ENCODE assay signal across 8 cellular contexts in the genomic region with DNA sequence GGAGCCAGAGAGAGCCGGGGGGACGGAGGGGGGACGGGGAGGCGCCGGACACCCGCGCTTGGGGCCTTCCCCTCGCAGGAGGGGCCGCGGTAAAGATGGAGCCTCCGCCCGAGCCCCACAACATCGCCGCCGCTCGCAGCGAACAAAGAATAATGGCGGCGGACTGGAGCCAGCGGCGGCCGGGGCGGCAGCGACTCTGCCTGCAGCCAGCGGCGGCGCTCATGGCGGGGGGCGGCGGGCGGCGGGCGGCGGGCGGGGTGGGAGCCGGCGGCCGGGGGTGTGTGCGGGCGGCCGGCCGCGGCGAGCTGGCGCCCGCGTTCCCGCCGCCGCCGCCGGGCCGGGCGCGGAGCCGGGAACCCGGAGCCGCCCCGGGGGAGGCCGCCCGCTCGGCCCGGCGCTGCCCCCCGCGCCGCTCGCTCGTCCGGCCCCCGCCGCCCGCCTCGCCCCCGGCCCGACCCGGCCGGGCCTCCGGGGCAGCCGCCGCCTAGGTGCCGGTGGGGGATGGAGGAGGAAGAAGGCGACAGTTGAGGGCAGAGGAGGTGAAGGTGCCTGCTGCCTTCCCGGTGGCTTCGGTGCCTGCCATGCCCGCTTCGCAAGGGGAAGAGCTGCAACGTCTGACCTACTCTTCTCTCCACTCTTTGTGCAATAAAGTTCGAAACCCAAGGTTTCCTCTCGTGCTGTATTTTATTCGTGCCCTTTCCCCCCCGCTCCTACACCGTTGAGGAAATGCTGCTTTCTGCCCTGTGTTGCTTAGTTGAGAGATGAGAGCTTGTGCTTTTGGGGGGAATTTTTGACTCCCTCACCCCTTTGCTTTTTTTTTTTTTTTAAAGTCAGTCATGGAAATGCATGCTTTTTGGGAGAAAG. TPM values are rescaled to one million over a fixed set of nuclear protein-coding genes. Genes with fewer than 3 reads are reported as not detected.
DNase-seq lines count a peak whose midpoint lies in the region; ATAC-seq, FAIRE-seq and TF ChIP-seq lines count a peak whose summit lies in the region.

No MANE protein-coding gene starts in this region.

- no peak for TF ChIP-seq RAD21 in K562 (CRISPR knock-in tag; conservative IDR thresholded peaks at IDR 0.05 in 1 of 2, IDR thresholded peaks at IDR 0.05 in 1 of 2)

- H4K20me1 ChIP-seq in K562 (replicated peaks; ENCODE audit: control insufficient read depth, insufficient read depth, low read length), result no peaks in the 10 kb centered on the region

- peaks cover 10 to 21% of the 10 kb centered on the region in 2 experiments; a peak in 4 of 5 replicates for H3K4me1 ChIP-seq in K562 (replicated peaks in 1 of 2; ENCODE audit: control insufficient read depth in 2 of 2, insufficient read depth in 2 of 2, low read length in 2 of 2)
- peaks cover 46 to 84% (median 61%) of the 10 kb centered on the region in 6 donors for H3K4me1 ChIP-seq in spleen

- peak overlapping the region; percentile 85 to 98 for H3K9ac ChIP-seq in K562 (ENCODE audit: insufficient read depth in 1 of 2, low read depth in 2 of 2, low read length in 2 of 2)

- no peaks in the 10 kb centered on the region for H3K9me1 ChIP-seq in K562 (ENCODE audit: control insufficient read depth, insufficient read depth, low read length)

- peak overlapping the region; percentile 89 for H3K4me2 ChIP-seq in K562 (ENCODE audit: insufficient read depth, low read length)

- CTCF ChIA-PET in K562 (lab: Yijun Ruan, JAX; ENCODE audit: low intra/inter-chr PET ratio), result no interaction called here

- peak overlapping the region; percentile 74 for H3K4me3 ChIP-seq in K562
- peak overlapping the region; percentile 48 to 89 (median 64) for H3K4me3 ChIP-seq in spleen

- in situ Hi-C loops in K562 (cut with MboI), result no loop called here

- peak; percentile 4 for ATAC-seq in GM19351 (IDR thresholded peaks at IDR 0.05; ENCODE audit: unreplicated experiment)
- no peak for ATAC-seq in K562

- no peak for TF ChIP-seq EP300 in K562 (IDR thresholded peaks at IDR 0.05; ENCODE audit: low read length)

- peaks cover 70% of the 10 kb centered on the region for H3K79me2 ChIP-seq in K562 (ENCODE audit: control insufficient read depth, insufficient read depth, low read length)

- BruUV-seq in K562 (replicated peaks; lab: Mats Ljungman, UMichigan), result no TSS peak

- H2AFZ ChIP-seq in K562 (ENCODE audit: low read depth, low read length), result peak overlapping the region; percentile 75

- H3K36me3 ChIP-seq in K562 (ENCODE audit: control insufficient read depth, insufficient read depth, low read length) (no peaks in the 10 kb centered on the region; the same call in 2 of the 3 replicates), spleen (no peaks in the 10 kb centered on the region)

- H3K9me3 ChIP-seq in K562 (replicated peaks; ENCODE audit: control insufficient read depth, insufficient read depth, low read depth, low read length) (no peaks in the 10 kb centered on the region), spleen (no peaks in the 10 kb centered on the region)

- intact Hi-C loops in K562 (cut with micrococcal nuclease), result no loop called here
- intact Hi-C loops in spleen (cut with DNase I; ENCODE audit: low total_unique reads), result loop anchor here (10.0 kb wide), 2 partner anchors 74 to 184 kb away; partner anchors contain the start of gene CCNYL1

- 0% methylated on average over 10 of the region's 93 CpGs for WGBS in K562 (ENCODE audit: insufficient coverage, low coverage, missing lambda C conversion rate)
- WGBS in spleen, 5 donors, result 0 to 1% (median 0%) methylated on average over 21 to 93 of the region's 93 CpGs

- TF ChIP-seq POLR2A in K562 (conservative IDR thresholded peaks at IDR 0.05) (no peak; the same call in 1 of the 2 replicates), spleen (IDR thresholded peaks at IDR 0.05) (peak in 2 of 3 donors; percentile 45 to 48)

- H3K27ac ChIP-seq in C4-2B, result peak overlapping the region; percentile 93
- H3K27ac ChIP-seq in K562 (ENCODE audit: extremely low read depth, low read depth, low read length), result peak overlapping the region; percentile 93
- peak overlapping the region; percentile 95 to 100 (median 99) for H3K27ac ChIP-seq in spleen

- TF ChIP-seq CTCF in C4-2B (conservative IDR thresholded peaks at IDR 0.05), result no peak
- no peak for TF ChIP-seq CTCF in K562 (IDR thresholded peaks at IDR 0.05 in 2 of 3, conservative IDR thresholded peaks at IDR 0.05 in 1 of 3; ENCODE audit: insufficient read depth in 2 of 3, low read depth in 1 of 3, low read length in 3 of 3)
- no peak for TF ChIP-seq CTCF in spleen (IDR thresholded peaks at IDR 0.05 in 8 of 11, conservative IDR thresholded peaks at IDR 0.05 in 3 of 11)

- FAIRE-seq in K562 (lab: Jason Lieb, UNC), result peak; percentile 32

- DNase-seq in LoVo (ENCODE audit: low spot score) (peak; percentile 29), T-helper 9 cell (peak; percentile 41), K562 (ENCODE audit: extremely low read depth in 1 of 4, low spot score in 3 of 4) (peak; percentile 42 to 58 (median 54)), inferior parietal cortex (ENCODE audit: extremely low spot score) (peak; percentile 43), spleen (peak; percentile 92), NCI-H1048 (lab: John Stamatoyannopoulos, UW) (no peak)

- POLR2A ChIA-PET in K562 (lab: Yijun Ruan, JAX), result interaction anchor here (0.7 to 2.2 kb wide), 10 partner anchors 9 to 765 kb away, joined by 3 to 7 read pairs (median 4); partner anchors contain the start of genes FZD5 and METTL21A

- H3K27me3 ChIP-seq in K562 (ENCODE audit: control insufficient read depth in 2 of 2, insufficient read depth in 2 of 2, low read length in 2 of 2) (no peaks in the 10 kb centered on the region), spleen (replicated peaks in 1 of 7) (no peaks in the 10 kb centered on the region)

TF ChIP-seq in K562, 482 proteins besides CTCF, POLR2A, EP300 and RAD21 (continues in another document):
- TF ChIP-seq SMAD4 (CRISPR knock-in tag; conservative IDR thresholded peaks at IDR 0.05) (0 out of 2 replicates have a peak, but pooled peaks have one; percentile 2), RBBP5 (IDR thresholded peaks at IDR 0.05; ENCODE audit: borderline replicate concordance, insufficient read depth, low read length, poor library complexity, severe bottlenecking) (peak; percentile 22), DPF2 (IDR thresholded peaks at IDR 0.05) (0 out of 2 replicates have a peak, but pooled peaks have one; percentile 19), ZBTB7A (IDR thresholded peaks at IDR 0.05; ENCODE audit: borderline replicate concordance, control insufficient read depth, low read depth, low read length) (peak; percentile 51; the same call in 1 of the 2 replicates), ATF1 (CRISPR knock-in tag; IDR thresholded peaks at IDR 0.05) (no peak), ATF1 (tag; IDR thresholded peaks at IDR 0.05) (peak; percentile 74), MAZ (CRISPR knock-in tag; conservative IDR thresholded peaks at IDR 0.05 in 1 of 2, IDR thresholded peaks at IDR 0.05 in 1 of 2) (0 out of 4 replicates have a peak, but pooled peaks of 1 of the 2 experiments have one; percentile 3)
- TF ChIP-seq, protein P1, sequence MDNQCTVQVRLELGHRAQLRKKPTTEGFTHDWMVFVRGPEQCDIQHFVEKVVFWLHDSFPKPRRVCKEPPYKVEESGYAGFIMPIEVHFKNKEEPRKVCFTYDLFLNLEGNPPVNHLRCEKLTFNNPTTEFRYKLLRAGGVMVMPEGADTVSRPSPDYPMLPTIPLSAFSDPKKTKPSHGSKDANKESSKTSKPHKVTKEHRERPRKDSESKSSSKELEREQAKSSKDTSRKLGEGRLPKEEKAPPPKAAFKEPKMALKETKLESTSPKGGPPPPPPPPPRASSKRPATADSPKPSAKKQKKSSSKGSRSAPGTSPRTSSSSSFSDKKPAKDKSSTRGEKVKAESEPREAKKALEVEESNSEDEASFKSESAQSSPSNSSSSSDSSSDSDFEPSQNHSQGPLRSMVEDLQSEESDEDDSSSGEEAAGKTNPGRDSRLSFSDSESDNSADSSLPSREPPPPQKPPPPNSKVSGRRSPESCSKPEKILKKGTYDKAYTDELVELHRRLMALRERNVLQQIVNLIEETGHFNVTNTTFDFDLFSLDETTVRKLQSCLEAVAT (IDR thresholded peaks at IDR 0.05), result peak; percentile 64 to 75; a peak in 2 of 4 replicates
- TF ChIP-seq, protein P2, sequence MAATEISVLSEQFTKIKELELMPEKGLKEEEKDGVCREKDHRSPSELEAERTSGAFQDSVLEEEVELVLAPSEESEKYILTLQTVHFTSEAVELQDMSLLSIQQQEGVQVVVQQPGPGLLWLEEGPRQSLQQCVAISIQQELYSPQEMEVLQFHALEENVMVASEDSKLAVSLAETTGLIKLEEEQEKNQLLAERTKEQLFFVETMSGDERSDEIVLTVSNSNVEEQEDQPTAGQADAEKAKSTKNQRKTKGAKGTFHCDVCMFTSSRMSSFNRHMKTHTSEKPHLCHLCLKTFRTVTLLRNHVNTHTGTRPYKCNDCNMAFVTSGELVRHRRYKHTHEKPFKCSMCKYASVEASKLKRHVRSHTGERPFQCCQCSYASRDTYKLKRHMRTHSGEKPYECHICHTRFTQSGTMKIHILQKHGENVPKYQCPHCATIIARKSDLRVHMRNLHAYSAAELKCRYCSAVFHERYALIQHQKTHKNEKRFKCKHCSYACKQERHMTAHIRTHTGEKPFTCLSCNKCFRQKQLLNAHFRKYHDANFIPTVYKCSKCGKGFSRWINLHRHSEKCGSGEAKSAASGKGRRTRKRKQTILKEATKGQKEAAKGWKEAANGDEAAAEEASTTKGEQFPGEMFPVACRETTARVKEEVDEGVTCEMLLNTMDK (IDR thresholded peaks at IDR 0.05; ENCODE audit: borderline replicate concordance, insufficient read depth, low read depth, low read length, poor library complexity, severe bottlenecking), result peak; percentile 24

RNA-seq across cellular contexts. Expression of gene CREB1, which starts 0.6 kb away (rescaled TPM):
- total RNA-seq in K562 (2011; cell fraction: chromatin; rRNA removed; ENCODE audit: low replicate concordance), result 48.7 and 75.1 TPM in 2 replicates
- total RNA-seq in K562 (2011; cell fraction: nucleolus; rRNA removed), result 20.5 and 29.2 TPM in 2 replicates
- total RNA-seq in K562 (2011; cell fraction: nucleoplasm; rRNA removed), result 33.9 and 56.9 TPM in 2 replicates
- total RNA-seq in K562 (2014; rRNA removed) (10.3 and 17.8 TPM in 2 replicates), K562 (2014; rRNA removed; fragmentation: Illumina TruSeq; extraction: Trizol) (29.4 and 32.3 TPM in 2 replicates), K562 (2015; rRNA removed; fragmentation: Illumina TruSeq; extraction: Trizol) (19.5 and 20.0 TPM in 2 replicates), K562 (2021) (30.8 and 34.6 TPM in 2 replicates), spleen (10 to 100 TPM; 70.2 to 94.7 (median 83.9) TPM)
- polyA plus RNA-seq in K562 (2011; rRNA removed) (50.5 and 51.3 TPM in 2 replicates), K562 (2014; fragmentation: Illumina TruSeq; extraction: Trizol) (24.7 and 31.8 TPM in 2 replicates), K562 (2014; fragmentation: Nextera tagmentation; extraction: Ambion mirVana) (10 to 100 TPM in 1 of 2 experiments, 1 to 10 TPM in 1; 8.9 to 14.7 TPM), K562 (2014; rRNA removed) (15.5 and 23.9 TPM in 2 replicates), spleen (1 to 10 TPM; 8.4 to 9.8 (median 8.6) TPM)
- polyA plus RNA-seq in K562 (2011; cell fraction: cytosol; rRNA removed), result 31.8 and 35.3 TPM in 2 replicates
- polyA plus RNA-seq in K562 (2011; cell fraction: nucleus; rRNA removed), result 57.7 and 83.1 TPM in 2 replicates
- 20.1 and 25.2 TPM in 2 replicates for polyA plus RNA-seq in K562 (2012)
- 69.4 and 73.2 TPM in 2 replicates for polyA minus RNA-seq in K562 (2011; rRNA and poly(A)+ RNA removed)
- 17.4 and 30.7 TPM in 2 replicates for polyA minus RNA-seq in K562 (2011; cell fraction: cytosol; rRNA and poly(A)+ RNA removed)
- 23.8 and 52.6 TPM in 2 replicates for polyA minus RNA-seq in K562 (2011; cell fraction: nucleus; rRNA and poly(A)+ RNA removed)
